ENCODE assay signal across 1 cellular context in genomic region chr4:153639556-153640475, GRCh38.
A peak's percentile ranks its signal among the peaks of the same experiment; 100 is the strongest.
TF ChIP-seq lines count a peak whose summit lies in the region.

No MANE protein-coding gene starts in this region.

TF ChIP-seq in HepG2, 621 proteins besides CTCF, POLR2A, EP300 and RAD21 (continued from another document):
- TF ChIP-seq HBP1 (CRISPR knock-in tag; IDR thresholded peaks at IDR 0.05; ENCODE audit: low read depth) (no peak), GABPB1 (CRISPR knock-in tag; IDR thresholded peaks at IDR 0.05) (0 out of 2 replicates have a peak, but pooled peaks have one; percentile 9), RORA (CRISPR knock-in tag; IDR thresholded peaks at IDR 0.05) (no peak), HES4 (CRISPR knock-in tag; IDR thresholded peaks at IDR 0.05; ENCODE audit: borderline replicate concordance) (no peak), ARNTL (CRISPR knock-in tag; IDR thresholded peaks at IDR 0.05) (peak; percentile 78; the same call in 1 of the 2 replicates), ZSCAN25 (CRISPR knock-in tag; IDR thresholded peaks at IDR 0.05) (no peak), DMAP1 (CRISPR knock-in tag; IDR thresholded peaks at IDR 0.05) (0 out of 2 replicates have a peak, but pooled peaks have one; percentile 13), SRF (IDR thresholded peaks at IDR 0.05; ENCODE audit: low read depth, low read length) (no peak), ZBTB46 (CRISPR knock-in tag; IDR thresholded peaks at IDR 0.05; ENCODE audit: borderline replicate concordance) (no peak), KDM5B (CRISPR knock-in tag; IDR thresholded peaks at IDR 0.05; ENCODE audit: borderline replicate concordance) (peak; percentile 46; the same call in 1 of the 2 replicates), PRDM4 (CRISPR knock-in tag; IDR thresholded peaks at IDR 0.05; ENCODE audit: borderline replicate concordance) (no peak), ZNF609 (CRISPR knock-in tag; IDR thresholded peaks at IDR 0.05; ENCODE audit: borderline replicate concordance) (no peak), ELF3 (CRISPR knock-in tag; IDR thresholded peaks at IDR 0.05) (no peak), SMARCC2 (IDR thresholded peaks at IDR 0.05) (no peak), MIER2 (CRISPR knock-in tag; IDR thresholded peaks at IDR 0.05) (no peak), THAP9 (CRISPR knock-in tag; IDR thresholded peaks at IDR 0.05; ENCODE audit: borderline replicate concordance) (0 out of 2 replicates have a peak, but pooled peaks have one; percentile 45)
- TF ChIP-seq, protein P1, sequence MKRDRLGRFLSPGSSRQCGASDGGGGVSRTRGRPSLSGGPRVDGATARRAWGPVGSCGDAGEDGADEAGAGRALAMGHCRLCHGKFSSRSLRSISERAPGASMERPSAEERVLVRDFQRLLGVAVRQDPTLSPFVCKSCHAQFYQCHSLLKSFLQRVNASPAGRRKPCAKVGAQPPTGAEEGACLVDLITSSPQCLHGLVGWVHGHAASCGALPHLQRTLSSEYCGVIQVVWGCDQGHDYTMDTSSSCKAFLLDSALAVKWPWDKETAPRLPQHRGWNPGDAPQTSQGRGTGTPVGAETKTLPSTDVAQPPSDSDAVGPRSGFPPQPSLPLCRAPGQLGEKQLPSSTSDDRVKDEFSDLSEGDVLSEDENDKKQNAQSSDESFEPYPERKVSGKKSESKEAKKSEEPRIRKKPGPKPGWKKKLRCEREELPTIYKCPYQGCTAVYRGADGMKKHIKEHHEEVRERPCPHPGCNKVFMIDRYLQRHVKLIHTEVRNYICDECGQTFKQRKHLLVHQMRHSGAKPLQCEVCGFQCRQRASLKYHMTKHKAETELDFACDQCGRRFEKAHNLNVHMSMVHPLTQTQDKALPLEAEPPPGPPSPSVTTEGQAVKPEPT (CRISPR knock-in tag; IDR thresholded peaks at IDR 0.05; ENCODE audit: low read depth), result no peak
- TF ChIP-seq, protein P2, sequence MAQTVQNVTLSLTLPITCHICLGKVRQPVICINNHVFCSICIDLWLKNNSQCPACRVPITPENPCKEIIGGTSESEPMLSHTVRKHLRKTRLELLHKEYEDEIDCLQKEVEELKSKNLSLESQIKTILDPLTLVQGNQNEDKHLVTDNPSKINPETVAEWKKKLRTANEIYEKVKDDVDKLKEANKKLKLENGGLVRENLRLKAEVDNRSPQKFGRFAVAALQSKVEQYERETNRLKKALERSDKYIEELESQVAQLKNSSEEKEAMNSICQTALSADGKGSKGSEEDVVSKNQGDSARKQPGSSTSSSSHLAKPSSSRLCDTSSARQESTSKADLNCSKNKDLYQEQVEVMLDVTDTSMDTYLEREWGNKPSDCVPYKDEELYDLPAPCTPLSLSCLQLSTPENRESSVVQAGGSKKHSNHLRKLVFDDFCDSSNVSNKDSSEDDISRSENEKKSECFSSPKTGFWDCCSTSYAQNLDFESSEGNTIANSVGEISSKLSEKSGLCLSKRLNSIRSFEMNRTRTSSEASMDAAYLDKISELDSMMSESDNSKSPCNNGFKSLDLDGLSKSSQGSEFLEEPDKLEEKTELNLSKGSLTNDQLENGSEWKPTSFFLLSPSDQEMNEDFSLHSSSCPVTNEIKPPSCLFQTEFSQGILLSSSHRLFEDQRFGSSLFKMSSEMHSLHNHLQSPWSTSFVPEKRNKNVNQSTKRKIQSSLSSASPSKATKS (CRISPR knock-in tag; IDR thresholded peaks at IDR 0.05), result no peak
- TF ChIP-seq, protein P3, sequence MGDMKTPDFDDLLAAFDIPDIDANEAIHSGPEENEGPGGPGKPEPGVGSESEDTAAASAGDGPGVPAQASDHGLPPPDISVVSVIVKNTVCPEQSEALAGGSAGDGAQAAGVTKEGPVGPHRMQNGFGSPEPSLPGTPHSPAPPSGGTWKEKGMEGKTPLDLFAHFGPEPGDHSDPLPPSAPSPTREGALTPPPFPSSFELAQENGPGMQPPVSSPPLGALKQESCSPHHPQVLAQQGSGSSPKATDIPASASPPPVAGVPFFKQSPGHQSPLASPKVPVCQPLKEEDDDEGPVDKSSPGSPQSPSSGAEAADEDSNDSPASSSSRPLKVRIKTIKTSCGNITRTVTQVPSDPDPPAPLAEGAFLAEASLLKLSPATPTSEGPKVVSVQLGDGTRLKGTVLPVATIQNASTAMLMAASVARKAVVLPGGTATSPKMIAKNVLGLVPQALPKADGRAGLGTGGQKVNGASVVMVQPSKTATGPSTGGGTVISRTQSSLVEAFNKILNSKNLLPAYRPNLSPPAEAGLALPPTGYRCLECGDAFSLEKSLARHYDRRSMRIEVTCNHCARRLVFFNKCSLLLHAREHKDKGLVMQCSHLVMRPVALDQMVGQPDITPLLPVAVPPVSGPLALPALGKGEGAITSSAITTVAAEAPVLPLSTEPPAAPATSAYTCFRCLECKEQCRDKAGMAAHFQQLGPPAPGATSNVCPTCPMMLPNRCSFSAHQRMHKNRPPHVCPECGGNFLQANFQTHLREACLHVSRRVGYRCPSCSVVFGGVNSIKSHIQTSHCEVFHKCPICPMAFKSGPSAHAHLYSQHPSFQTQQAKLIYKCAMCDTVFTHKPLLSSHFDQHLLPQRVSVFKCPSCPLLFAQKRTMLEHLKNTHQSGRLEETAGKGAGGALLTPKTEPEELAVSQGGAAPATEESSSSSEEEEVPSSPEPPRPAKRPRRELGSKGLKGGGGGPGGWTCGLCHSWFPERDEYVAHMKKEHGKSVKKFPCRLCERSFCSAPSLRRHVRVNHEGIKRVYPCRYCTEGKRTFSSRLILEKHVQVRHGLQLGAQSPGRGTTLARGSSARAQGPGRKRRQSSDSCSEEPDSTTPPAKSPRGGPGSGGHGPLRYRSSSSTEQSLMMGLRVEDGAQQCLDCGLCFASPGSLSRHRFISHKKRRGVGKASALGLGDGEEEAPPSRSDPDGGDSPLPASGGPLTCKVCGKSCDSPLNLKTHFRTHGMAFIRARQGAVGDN (CRISPR knock-in tag; IDR thresholded peaks at IDR 0.05), result peak; percentile 84
- TF ChIP-seq, protein P4, sequence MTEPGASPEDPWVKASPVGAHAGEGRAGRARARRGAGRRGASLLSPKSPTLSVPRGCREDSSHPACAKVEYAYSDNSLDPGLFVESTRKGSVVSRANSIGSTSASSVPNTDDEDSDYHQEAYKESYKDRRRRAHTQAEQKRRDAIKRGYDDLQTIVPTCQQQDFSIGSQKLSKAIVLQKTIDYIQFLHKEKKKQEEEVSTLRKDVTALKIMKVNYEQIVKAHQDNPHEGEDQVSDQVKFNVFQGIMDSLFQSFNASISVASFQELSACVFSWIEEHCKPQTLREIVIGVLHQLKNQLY (CRISPR knock-in tag; IDR thresholded peaks at IDR 0.05), result peak; percentile 46; the same call in 1 of the 2 replicates
